ENCODE assay signal across 2 cellular contexts in genomic region chr6:29558439-29559079, GRCh38.
TF ChIP-seq lines count a peak whose summit lies in the region.

No MANE protein-coding gene starts in this region.

TF ChIP-seq in HepG2, 621 proteins besides CTCF, POLR2A, EP300 and RAD21:
- TF ChIP-seq YY1 (IDR thresholded peaks at IDR 0.05; ENCODE audit: insufficient read depth, insufficient replicate concordance, low read depth, low read length): peak; percentile 63
- TF ChIP-seq ZFP36L1 (CRISPR knock-in tag; IDR thresholded peaks at IDR 0.05): 0 out of 2 replicates have a peak, but pooled peaks have one; percentile 28
- 0 out of 2 replicates have a peak, but pooled peaks have one; percentile 55 for TF ChIP-seq ZHX1 (CRISPR knock-in tag; IDR thresholded peaks at IDR 0.05; ENCODE audit: low read depth)
- TF ChIP-seq MTERF4 (CRISPR knock-in tag; IDR thresholded peaks at IDR 0.05): 0 out of 2 replicates have a peak, but pooled peaks have one; percentile 47
- TF ChIP-seq ZBTB38 (CRISPR knock-in tag; IDR thresholded peaks at IDR 0.05): peak; percentile 66
- TF ChIP-seq PRPF4 (IDR thresholded peaks at IDR 0.05; ENCODE audit: low read depth, low read length, poor library complexity, severe bottlenecking): peak; percentile 26
- no peak for TF ChIP-seq E2F2 (CRISPR knock-in tag; IDR thresholded peaks at IDR 0.05; ENCODE audit: borderline replicate concordance)
- no peak for TF ChIP-seq ZFP82 (CRISPR knock-in tag; IDR thresholded peaks at IDR 0.05; ENCODE audit: borderline replicate concordance)
- TF ChIP-seq HNRNPK (IDR thresholded peaks at IDR 0.05; ENCODE audit: low read depth, low read length, poor library complexity, severe bottlenecking): no peak

TF ChIP-seq in WTC11, 78 proteins besides CTCF, POLR2A, EP300 and RAD21:
- TF ChIP-seq EMX1 (CRISPR knock-in tag; IDR thresholded peaks at IDR 0.05) (no peak), ZNF317 (CRISPR knock-in tag; IDR thresholded peaks at IDR 0.05; ENCODE audit: borderline replicate concordance, low read depth) (peak; percentile 52; the same call in 1 of the 2 replicates), PREB (CRISPR knock-in tag; IDR thresholded peaks at IDR 0.05; ENCODE audit: borderline replicate concordance) (no peak), E2F1 (CRISPR knock-in tag; IDR thresholded peaks at IDR 0.05) (no peak), ETV6 (CRISPR knock-in tag; IDR thresholded peaks at IDR 0.05) (no peak)
